ENCODE assay signal across 8 cellular contexts in the genomic region with DNA sequence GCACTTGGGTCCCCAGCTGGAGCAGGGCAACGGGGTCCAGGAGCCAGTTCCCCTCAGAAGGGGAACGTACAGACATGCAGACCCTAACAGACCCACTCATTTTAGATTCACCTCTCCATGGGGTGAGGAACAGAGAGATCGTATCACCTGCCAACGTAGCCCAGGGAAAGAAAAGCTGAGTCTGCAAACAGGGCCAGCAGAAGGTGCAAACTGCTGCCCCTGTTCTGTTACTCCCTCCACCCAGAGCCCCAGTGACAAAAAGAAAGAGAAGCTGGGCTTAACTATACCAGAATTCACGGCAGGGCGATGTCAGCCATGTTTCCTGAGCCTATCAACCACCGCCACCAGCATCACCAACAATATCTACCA. TPM values are rescaled to one million over a fixed set of nuclear protein-coding genes. Genes with fewer than 3 reads are reported as not detected.
DNase-seq lines count a peak whose midpoint lies in the region; ATAC-seq and TF ChIP-seq lines count a peak whose summit lies in the region.

No MANE protein-coding gene starts in this region.

- H3K27ac ChIP-seq in HL-60 (replicated peaks): peak overlapping the region; percentile 72

- H3K36me3 Mint-ChIP-seq in activated T-helper 2 cell treated with anti-CD3 and anti-CD28 coated beads, Interferon-gamma antibody, Interleukin-2, Interleukin-4, amounts not matched to agents 10 μg/mL and 5 μg/mL and 100 μg/mL, durations not matched to agents 14 hours and 24 hours and 36 hours (ENCODE audit: low read depth): no peaks in the 10 kb centered on the region
- H3K36me3 Mint-ChIP-seq in stimulated activated naive B cell treated with anti-CD40 and anti-IgM and Interleukin-4, amounts not matched to agents 10 μg/mL and 1 μg/mL and 100 μg/mL, for 72 hours: peaks cover 0 to 3% of the 10 kb centered on the region in 2 donors

- DNase-seq in HL-60 (ENCODE audit: low read depth in 1 of 2, low spot score in 1 of 2) (no peak), medulla oblongata (ENCODE audit: extremely low spot score) (no peak), SIG-M5 (lab: John Stamatoyannopoulos, UW) (no peak), DMS153 treated with DMSO at 0.1 percent for 48 hours (lab: John Stamatoyannopoulos, UW; ENCODE audit: unreplicated experiment) (no peak), Ammon's horn (ENCODE audit: low spot score) (no peak)
- no peak for DNase-seq in activated T-helper 2 cell treated with anti-CD3 and anti-CD28 coated beads, Interferon-gamma antibody, Interleukin-2, Interleukin-4, amounts not matched to agents 10 μg/mL and 5 μg/mL and 100 μg/mL, durations not matched to agents 14 hours and 24 hours and 36 hours (ENCODE audit: low spot score)
- no peak for DNase-seq in stimulated activated naive B cell treated with anti-CD40 and anti-IgM and Interleukin-4, amounts not matched to agents 10 μg/mL and 1 μg/mL and 100 μg/mL, for 72 hours

- H3K4me3 Mint-ChIP-seq in activated T-helper 2 cell treated with anti-CD3 and anti-CD28 coated beads, Interferon-gamma antibody, Interleukin-2, Interleukin-4, amounts not matched to agents 10 μg/mL and 5 μg/mL and 100 μg/mL, durations not matched to agents 14 hours and 24 hours and 36 hours (ENCODE audit: low read depth): peak overlapping the region; percentile 78
- H3K4me3 Mint-ChIP-seq in stimulated activated naive B cell treated with anti-CD40 and anti-IgM and Interleukin-4, amounts not matched to agents 10 μg/mL and 1 μg/mL and 100 μg/mL, for 72 hours: peak overlapping the region; percentile 90 to 91

- TF ChIP-seq CTCF in HL-60 (IDR thresholded peaks at IDR 0.05; ENCODE audit: insufficient read depth, low read length): no peak

- peaks cover 6% of the 10 kb centered on the region for H3K4me1 ChIP-seq in iPS-15b (ENCODE audit: control insufficient read depth, insufficient read depth, low read length)

- peak overlapping the region; percentile 82 for H3K9ac ChIP-seq in iPS-15b (ENCODE audit: low read depth, low read length)

- intact Hi-C loops in activated T-helper 2 cell treated with anti-CD3 and anti-CD28 coated beads, Interferon-gamma antibody, Interleukin-2, Interleukin-4, amounts not matched to agents 10 μg/mL and 5 μg/mL and 100 μg/mL, durations not matched to agents 14 hours and 24 hours and 36 hours (cut with micrococcal nuclease): loop anchor here (1.0 to 5.0 kb wide), 5 partner anchors 171 to 749 kb away; partner anchors contain the start of genes LAPTM4A, LDAH, PUM2 and RHOB

- no peaks in the 10 kb centered on the region for H3K36me3 ChIP-seq in iPS-15b (ENCODE audit: control insufficient read depth, insufficient read depth, low read length)

- peak overlapping the region; percentile 93; the same call in 1 of the 2 replicates for H3K4me3 ChIP-seq in HL-60 (replicated peaks; ENCODE audit: insufficient read depth, low read length)
- peak overlapping the region; percentile 88 for H3K4me3 ChIP-seq in iPS-15b (ENCODE audit: low read depth, low read length)

- peaks cover 15% of the 10 kb centered on the region for H3K27me3 Mint-ChIP-seq in activated T-helper 2 cell treated with anti-CD3 and anti-CD28 coated beads, Interferon-gamma antibody, Interleukin-2, Interleukin-4, amounts not matched to agents 10 μg/mL and 5 μg/mL and 100 μg/mL, durations not matched to agents 14 hours and 24 hours and 36 hours (ENCODE audit: low read depth)
- peaks cover 7 to 13% of the 10 kb centered on the region in 2 donors for H3K27me3 Mint-ChIP-seq in stimulated activated naive B cell treated with anti-CD40 and anti-IgM and Interleukin-4, amounts not matched to agents 10 μg/mL and 1 μg/mL and 100 μg/mL, for 72 hours

- H3K4me1 Mint-ChIP-seq in activated T-helper 2 cell treated with anti-CD3 and anti-CD28 coated beads, Interferon-gamma antibody, Interleukin-2, Interleukin-4, amounts not matched to agents 10 μg/mL and 5 μg/mL and 100 μg/mL, durations not matched to agents 14 hours and 24 hours and 36 hours (ENCODE audit: low read depth): peaks cover 15% of the 10 kb centered on the region
- peaks cover 35 to 43% of the 10 kb centered on the region in 2 donors for H3K4me1 Mint-ChIP-seq in stimulated activated naive B cell treated with anti-CD40 and anti-IgM and Interleukin-4, amounts not matched to agents 10 μg/mL and 1 μg/mL and 100 μg/mL, for 72 hours

- ATAC-seq in stimulated activated naive B cell treated with anti-CD40 and anti-IgM and Interleukin-4, amounts not matched to agents 10 μg/mL and 1 μg/mL and 100 μg/mL, for 72 hours (replicated peaks): no peak

- H3K27ac Mint-ChIP-seq in activated T-helper 2 cell treated with anti-CD3 and anti-CD28 coated beads, Interferon-gamma antibody, Interleukin-2, Interleukin-4, amounts not matched to agents 10 μg/mL and 5 μg/mL and 100 μg/mL, durations not matched to agents 14 hours and 24 hours and 36 hours: no peak overlapping the region
- peak overlapping the region; percentile 93 for H3K27ac Mint-ChIP-seq in stimulated activated naive B cell treated with anti-CD40 and anti-IgM and Interleukin-4, amounts not matched to agents 10 μg/mL and 1 μg/mL and 100 μg/mL, for 72 hours

- H3K9me3 ChIP-seq in iPS-15b (ENCODE audit: control insufficient read depth, insufficient read depth, low read length): no peaks in the 10 kb centered on the region

- no peaks in the 10 kb centered on the region for H3K9me3 Mint-ChIP-seq in activated T-helper 2 cell treated with anti-CD3 and anti-CD28 coated beads, Interferon-gamma antibody, Interleukin-2, Interleukin-4, amounts not matched to agents 10 μg/mL and 5 μg/mL and 100 μg/mL, durations not matched to agents 14 hours and 24 hours and 36 hours
- H3K9me3 Mint-ChIP-seq in stimulated activated naive B cell treated with anti-CD40 and anti-IgM and Interleukin-4, amounts not matched to agents 10 μg/mL and 1 μg/mL and 100 μg/mL, for 72 hours: no peaks in the 10 kb centered on the region

- no peaks in the 10 kb centered on the region for H3K27me3 ChIP-seq in HL-60 (ENCODE audit: insufficient read depth, poor library complexity, severe bottlenecking)
- H3K27me3 ChIP-seq in iPS-15b (ENCODE audit: control insufficient read depth, insufficient read depth, low read length): peaks cover 18% of the 10 kb centered on the region

RNA-seq across cellular contexts. Expression of gene HS1BP3, which starts 0.8 kb away (rescaled TPM):
- 11.5 and 11.9 TPM in 2 replicates for total RNA-seq in activated T-helper 2 cell treated with anti-CD3 and anti-CD28 coated beads, Interferon-gamma antibody, Interleukin-2, Interleukin-4, amounts not matched to agents 10 μg/mL and 5 μg/mL and 100 μg/mL, durations not matched to agents 14 hours and 24 hours and 36 hours

RNA-seq across cellular contexts. Expression of gene GDF7, which starts 15.2 kb away (rescaled TPM):
- total RNA-seq in activated T-helper 2 cell treated with anti-CD3 and anti-CD28 coated beads, Interferon-gamma antibody, Interleukin-2, Interleukin-4, amounts not matched to agents 10 μg/mL and 5 μg/mL and 100 μg/mL, durations not matched to agents 14 hours and 24 hours and 36 hours: 0.05 and 0.11 TPM in 2 replicates
